Comparison of ENCODE assay signal across 18 cellular contexts in the genomic region with DNA sequence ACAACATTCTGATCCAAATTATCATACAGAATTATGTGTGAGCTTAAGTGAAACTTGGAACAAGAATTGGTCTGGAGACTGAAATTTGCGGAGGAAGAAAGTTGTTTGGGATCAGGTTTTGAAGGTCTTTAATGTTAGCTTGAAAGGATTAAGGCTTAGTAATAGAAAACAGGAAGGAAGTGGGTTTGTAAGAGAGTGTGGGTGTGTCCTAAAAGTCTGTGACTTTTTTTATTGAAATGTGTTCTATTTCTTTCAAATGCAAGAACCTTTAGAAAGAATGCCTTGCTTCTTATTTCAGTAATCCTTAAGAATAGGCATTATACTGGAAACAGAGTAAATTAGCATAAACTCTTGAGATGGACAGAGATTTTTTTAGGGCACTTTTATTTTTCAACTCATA.
"Had no signal": no experiment of that assay in that cellular context is flagged by ENCODE, and none has a peak within 500 bp of the region (broad histone marks: within the 10 kb centered on the region; RNA-seq: fewer than 3 reads in every experiment).

No MANE protein-coding gene starts in this region.

- H3K9me3 ChIP-seq: colonic mucosa, ovary, sigmoid colon, transverse colon had no signal

- DNase-seq: activated CD8-positive, alpha-beta memory T cell treated with anti-CD3 and anti-CD28 coated beads, Interleukin-2, amount 50 U/mL, for 4 hours; activated CD8-positive, alpha-beta T cell treated with anti-CD3 and anti-CD28 coated beads for 36 hours; activated gamma-delta T cell treated with Interleukin-2 at 50 U/mL for 16 hours; activated naive CD8-positive, alpha-beta T cell treated with anti-CD3 and anti-CD28 coated beads, Interleukin-2, amount 50 U/mL, for 24 hours; activated T-cell treated with anti-CD3 and anti-CD28 coated beads, Interleukin-2, amount 50 U/mL, for 72 hours; colonic mucosa; effector CD4-positive, alpha-beta T cell; foreskin melanocyte; heart right ventricle; kidney glomerular epithelial cell; mesendoderm; ovary; sigmoid colon; stimulated activated CD4-positive, alpha-beta T cell treated with anti-CD3 and anti-CD28 coated beads, Interleukin-12 subunit alpha, Interleukin-12 subunit beta, amount 100 ng/mL, for 4 hours; stimulated activated naive CD4-positive, alpha-beta T cell; substantia nigra; transverse colon had no signal

- H3K27ac ChIP-seq: cardiac muscle cell, colonic mucosa, heart right ventricle, ovary, sigmoid colon, transverse colon had no signal

- H3K27me3 ChIP-seq: cardiac muscle cell, colonic mucosa, heart right ventricle, ovary, sigmoid colon, transverse colon had no signal

- ATAC-seq: activated CD8-positive, alpha-beta T cell treated with anti-CD3 and anti-CD28 coated beads for 36 hours; activated naive CD8-positive, alpha-beta T cell treated with anti-CD3 and anti-CD28 coated beads, Interleukin-2, amount 50 U/mL, for 24 hours; activated T-cell treated with anti-CD3 and anti-CD28 coated beads, Interleukin-2, amount 50 U/mL, for 72 hours; heart right ventricle had no signal

- H3K4me1 ChIP-seq: colonic mucosa, heart right ventricle, sigmoid colon, transverse colon had no signal

- H3K4me3 ChIP-seq: cardiac muscle cell, colonic mucosa, heart right ventricle, ovary, sigmoid colon, transverse colon had no signal

- H3K36me3 ChIP-seq: cardiac muscle cell, colonic mucosa, heart right ventricle, ovary, sigmoid colon, transverse colon had no signal
